In genomic region chr5:149962040-149962439, GRCh38 we compare ENCODE assay signal across 10 cellular contexts. TPM values are rescaled to one million over a fixed set of nuclear protein-coding genes. Genes with fewer than 3 reads are reported as not detected.
DNase-seq lines count a peak whose midpoint lies in the region; ATAC-seq and TF ChIP-seq lines count a peak whose summit lies in the region.
"Had no signal": no experiment of that assay in that cellular context is flagged by ENCODE, and none has a peak within 500 bp of the region (broad histone marks: within the 10 kb centered on the region; RNA-seq: fewer than 3 reads in every experiment).

No MANE protein-coding gene starts in this region.

- no peak for DNase-seq in stimulated activated naive CD8-positive, alpha-beta T cell treated with anti-CD3 and anti-CD28 coated beads, Interleukin-15, Interleukin-2, amounts not matched to agents 100 U/mL and 50 U/mL, for 24 hours
- DNase-seq in NCI-H2227 treated with DMSO at 0.1 percent for 48 hours (lab: John Stamatoyannopoulos, UW), result peak; percentile 24
- DNase-seq in astrocyte of the hippocampus (ENCODE audit: low read depth, low spot score), result peak; percentile 78
- DNase-seq in SKM-1 treated with dmso at 0.1 percent for 144 hours (lab: John Stamatoyannopoulos, UW; ENCODE audit: unreplicated experiment), result no peak
- no peak for DNase-seq in activated naive CD4-positive, alpha-beta T cell treated with Interleukin-2 at 50 U/mL for 16 hours

- peak; percentile 63 to 68 for TF ChIP-seq RAD21 in liver (IDR thresholded peaks at IDR 0.05)

- H3K27ac ChIP-seq in liver (ENCODE audit: low read depth in 1 of 2, low read length in 2 of 2), result no peak overlapping the region

- no peaks in the 10 kb centered on the region for H3K27me3 Mint-ChIP-seq in stimulated activated naive CD8-positive, alpha-beta T cell treated with anti-CD3 and anti-CD28 coated beads, Interleukin-15, Interleukin-2, amounts not matched to agents 100 ng/mL and 50 ng/mL, for 24 hours
- H3K27me3 Mint-ChIP-seq: dendritic cell treated with granulocyte-macrophage colony-stimulating factor and Interleukin-4, amounts not matched to agents 40 ng/mL and 50 ng/mL, for 4 days had no signal

- H3K4me3 Mint-ChIP-seq in stimulated activated naive CD8-positive, alpha-beta T cell treated with anti-CD3 and anti-CD28 coated beads, Interleukin-15, Interleukin-2, amounts not matched to agents 100 ng/mL and 50 ng/mL, for 24 hours, result peak overlapping the region; percentile 88

- peaks cover 31% of the 10 kb centered on the region for H3K4me1 Mint-ChIP-seq in stimulated activated naive CD8-positive, alpha-beta T cell treated with anti-CD3 and anti-CD28 coated beads, Interleukin-15, Interleukin-2, amounts not matched to agents 100 ng/mL and 50 ng/mL, for 24 hours (ENCODE audit: low read depth)

- H3K9ac ChIP-seq in liver (ENCODE audit: low read depth in 1 of 2, low read length in 2 of 2), result no peak overlapping the region

- no peak overlapping the region for H3K27ac Mint-ChIP-seq in stimulated activated naive CD8-positive, alpha-beta T cell treated with anti-CD3 and anti-CD28 coated beads, Interleukin-15, Interleukin-2, amounts not matched to agents 100 ng/mL and 50 ng/mL, for 24 hours

- H3K9me3 Mint-ChIP-seq in stimulated activated naive CD8-positive, alpha-beta T cell treated with anti-CD3 and anti-CD28 coated beads, Interleukin-15, Interleukin-2, amounts not matched to agents 100 ng/mL and 50 ng/mL, for 24 hours, result no peaks in the 10 kb centered on the region
- H3K9me3 Mint-ChIP-seq: dendritic cell treated with granulocyte-macrophage colony-stimulating factor and Interleukin-4, amounts not matched to agents 40 ng/mL and 50 ng/mL, for 4 days had no signal

- no peaks in the 10 kb centered on the region for H3K9me3 ChIP-seq in liver (ENCODE audit: control insufficient read depth in 4 of 4, low read length in 3 of 4)

- H3K36me3 Mint-ChIP-seq in stimulated activated naive CD8-positive, alpha-beta T cell treated with anti-CD3 and anti-CD28 coated beads, Interleukin-15, Interleukin-2, amounts not matched to agents 100 ng/mL and 50 ng/mL, for 24 hours (ENCODE audit: low read depth), result peaks cover 4% of the 10 kb centered on the region

- peaks cover 0 to 11% (median 6%) of the 10 kb centered on the region in 4 donors for H3K4me1 ChIP-seq in liver (ENCODE audit: control insufficient read depth in 4 of 4, insufficient read depth in 4 of 4, low read length in 3 of 4)

- no peaks in the 10 kb centered on the region for H3K36me3 ChIP-seq in liver (ENCODE audit: control insufficient read depth in 4 of 4, insufficient read depth in 3 of 4, low read depth in 1 of 4, low read length in 3 of 4)

- peak; percentile 37 for TF ChIP-seq CTCF in liver (IDR thresholded peaks at IDR 0.05; ENCODE audit: low read depth, low read length, missing input control)

- H3K27me3 ChIP-seq in liver (ENCODE audit: control insufficient read depth in 4 of 4, insufficient read depth in 4 of 4, low read length in 3 of 4), result no peaks in the 10 kb centered on the region

- ATAC-seq in stimulated activated naive CD8-positive, alpha-beta T cell treated with anti-CD3 and anti-CD28 coated beads, Interleukin-15, Interleukin-2, amounts not matched to agents 100 U/mL and 50 U/mL, for 24 hours, result no peak
- no peak for ATAC-seq in GM19035 (IDR thresholded peaks at IDR 0.05; ENCODE audit: unreplicated experiment)

- WGBS in liver, result 71% methylated on average over 7 of the region's 7 CpGs

- no peak overlapping the region for H3K4me3 ChIP-seq in liver (ENCODE audit: low read depth in 1 of 3, low read length in 3 of 3)

TF ChIP-seq in liver, 16 proteins besides CTCF, POLR2A, EP300 and RAD21:
- TF ChIP-seq RXRA (IDR thresholded peaks at IDR 0.05), result no peak
- TF ChIP-seq YY1 (IDR thresholded peaks at IDR 0.05), result no peak
- TF ChIP-seq HNF4A (conservative IDR thresholded peaks at IDR 0.05), result no peak
- no peak for TF ChIP-seq HNF4G (IDR thresholded peaks at IDR 0.05)
- TF ChIP-seq JUND (IDR thresholded peaks at IDR 0.05), result no peak
- no peak for TF ChIP-seq EGR1 (IDR thresholded peaks at IDR 0.05; ENCODE audit: low read depth in 2 of 2)
- TF ChIP-seq, protein P1, sequence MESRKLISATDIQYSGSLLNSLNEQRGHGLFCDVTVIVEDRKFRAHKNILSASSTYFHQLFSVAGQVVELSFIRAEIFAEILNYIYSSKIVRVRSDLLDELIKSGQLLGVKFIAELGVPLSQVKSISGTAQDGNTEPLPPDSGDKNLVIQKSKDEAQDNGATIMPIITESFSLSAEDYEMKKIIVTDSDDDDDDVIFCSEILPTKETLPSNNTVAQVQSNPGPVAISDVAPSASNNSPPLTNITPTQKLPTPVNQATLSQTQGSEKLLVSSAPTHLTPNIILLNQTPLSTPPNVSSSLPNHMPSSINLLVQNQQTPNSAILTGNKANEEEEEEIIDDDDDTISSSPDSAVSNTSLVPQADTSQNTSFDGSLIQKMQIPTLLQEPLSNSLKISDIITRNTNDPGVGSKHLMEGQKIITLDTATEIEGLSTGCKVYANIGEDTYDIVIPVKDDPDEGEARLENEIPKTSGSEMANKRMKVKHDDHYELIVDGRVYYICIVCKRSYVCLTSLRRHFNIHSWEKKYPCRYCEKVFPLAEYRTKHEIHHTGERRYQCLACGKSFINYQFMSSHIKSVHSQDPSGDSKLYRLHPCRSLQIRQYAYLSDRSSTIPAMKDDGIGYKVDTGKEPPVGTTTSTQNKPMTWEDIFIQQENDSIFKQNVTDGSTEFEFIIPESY (IDR thresholded peaks at IDR 0.05), result no peak
- TF ChIP-seq SP1 (IDR thresholded peaks at IDR 0.05), result no peak

RNA-seq across cellular contexts. Expression of gene SLC26A2, which starts 1.5 kb away (rescaled TPM):
- total RNA-seq in liver, result 1 to 10 TPM; 2.4 to 6.1 TPM
- under 1 TPM; 0.43 to 0.84 TPM for polyA plus RNA-seq in liver

RNA-seq across cellular contexts. Expression of gene PDE6A, which starts 17.4 kb away (rescaled TPM):
- total RNA-seq in liver, result not detected
- under 1 TPM in 1 of 2 donors, not detected in 1; 0.06 TPM for polyA plus RNA-seq in liver
- total RNA-seq: subcutaneous adipose tissue had no signal

RNA-seq across cellular contexts. Expression of gene TIGD6, which starts 38.4 kb away (rescaled TPM):
- 1 to 10 TPM; 2.4 to 2.9 TPM for total RNA-seq in liver
- 1 to 10 TPM; 1.3 to 1.8 TPM for polyA plus RNA-seq in liver

RNA-seq across cellular contexts. Expression of gene HMGXB3, which starts 38.5 kb away (rescaled TPM):
- 10 to 100 TPM; 12.5 to 22.9 TPM for total RNA-seq in liver
- 1 to 10 TPM; 2.7 to 9.4 TPM for polyA plus RNA-seq in liver

Comparison
In these comparisons a context has a peak if more than half of its experiments do, and no peak if none do; other contexts are left out.
1. DNase-seq: peak in NCI-H2227 treated with DMSO at 0.1 percent for 48 hours (single experiment) and astrocyte of the hippocampus (single experiment); none in stimulated activated naive CD8-positive, alpha-beta T cell treated with anti-CD3 and anti-CD28 coated beads, Interleukin-15, Interleukin-2, amounts not matched to agents 100 U/mL and 50 U/mL, for 24 hours (single experiment), SKM-1 treated with dmso at 0.1 percent for 144 hours (single experiment) and activated naive CD4-positive, alpha-beta T cell treated with Interleukin-2 at 50 U/mL for 16 hours (single experiment).